Comparison of ENCODE assay signal across 1 cellular context in genomic region chr11:107653077-107653476, GRCh38.
TF ChIP-seq lines count a peak whose summit lies in the region.

No MANE protein-coding gene starts in this region.

TF ChIP-seq in HepG2, 621 proteins besides CTCF, POLR2A, EP300 and RAD21 (continued from another document):
- TF ChIP-seq TAF15 (IDR thresholded peaks at IDR 0.05; ENCODE audit: low read depth, low read length, poor library complexity, severe bottlenecking), result no peak
- peak; percentile 27 for TF ChIP-seq HNRNPK (IDR thresholded peaks at IDR 0.05; ENCODE audit: low read depth, low read length, poor library complexity, severe bottlenecking)
